Comparison of ENCODE assay signal across 27 cellular contexts in the genomic region with DNA sequence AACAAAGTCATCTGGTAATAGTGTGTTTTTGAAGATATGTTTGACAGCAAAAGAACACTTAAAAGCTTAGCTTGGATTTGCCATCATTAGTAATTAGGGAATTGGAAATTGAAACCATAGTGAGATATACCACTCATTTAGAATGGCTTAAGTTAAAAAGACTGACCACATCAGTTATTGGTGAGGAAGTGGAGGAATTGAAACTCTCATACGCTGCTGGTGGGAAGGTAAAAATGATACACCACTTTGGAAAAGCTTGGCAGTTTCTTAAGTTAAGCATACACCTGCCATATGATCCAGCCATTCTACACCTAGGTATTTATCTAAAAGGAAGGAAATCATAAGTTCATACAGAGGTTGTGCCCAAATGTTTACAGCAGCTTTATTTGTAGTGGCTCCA.
DNase-seq lines count a peak whose midpoint lies in the region; ATAC-seq and TF ChIP-seq lines count a peak whose summit lies in the region.
"Had no signal": no experiment of that assay in that cellular context is flagged by ENCODE, and none has a peak within 500 bp of the region (broad histone marks: within the 10 kb centered on the region; RNA-seq: fewer than 3 reads in every experiment).

No MANE protein-coding gene starts in this region.

- ATAC-seq in GM18870 (IDR thresholded peaks at IDR 0.05; ENCODE audit: unreplicated experiment) = peak; percentile 60
- peak; percentile 46 for ATAC-seq in HG02678 (IDR thresholded peaks at IDR 0.05; ENCODE audit: unreplicated experiment)
- ATAC-seq in IMR-90 (ENCODE audit: low read depth) = no peak
- no peak for ATAC-seq in HG02623 (IDR thresholded peaks at IDR 0.05; ENCODE audit: unreplicated experiment)
- no peak for ATAC-seq in left lung
- ATAC-seq: A549, foreskin keratinocyte, heart left ventricle, Panc1, pancreas had no signal

- in situ Hi-C loops in IMR-90 (cut with MboI; ENCODE audit: low sequenced_read_pairs) = no loop called here

- H4K91ac ChIP-seq in IMR-90 (ENCODE audit: insufficient read depth, low read depth, low read length) = no peak overlapping the region

- no peak overlapping the region for H3K18ac ChIP-seq in IMR-90 (ENCODE audit: low read depth, low read length)

- H3K27ac ChIP-seq in IMR-90 (ENCODE audit: insufficient read depth, low read length) = no peak overlapping the region
- no peak overlapping the region for H3K27ac ChIP-seq in left lung
- no peak overlapping the region for H3K27ac ChIP-seq in adrenal gland
- H3K27ac ChIP-seq: A549, esophagus muscularis mucosa, foreskin keratinocyte, pancreas, tibial artery, VCaP had no signal

- H2BK15ac ChIP-seq in IMR-90 (ENCODE audit: low read depth, low read length) = no peak overlapping the region

- no peak for TF ChIP-seq CTCF in IMR-90 (conservative IDR thresholded peaks at IDR 0.05; ENCODE audit: low read depth, low read length)
- no peak for TF ChIP-seq CTCF in left lung (IDR thresholded peaks at IDR 0.05)
- no peak for TF ChIP-seq CTCF in adrenal gland (IDR thresholded peaks at IDR 0.05)

- peaks cover 86% of the 10 kb centered on the region for H4K20me1 ChIP-seq in IMR-90 (ENCODE audit: insufficient read depth, low read length)

- no CpG with 5 or more reads among the region's 1 CpG for WGBS in IMR-90 (ENCODE audit: extremely low coverage in 2 of 2, insufficient read length in 1 of 2), 2 experiments
- 68 to 84% (median 73%) methylated on average over 1 of the region's 1 CpG for WGBS in adrenal gland, 4 donors

- TF ChIP-seq POLR2A in IMR-90 (IDR thresholded peaks at IDR 0.05; ENCODE audit: low read depth, low read length) (no peak), adrenal gland (IDR thresholded peaks at IDR 0.05) (no peak)

- H3K4me3 ChIP-seq in IMR-90 (ENCODE audit: insufficient read depth, low read depth, low read length) = no peak overlapping the region
- no peak overlapping the region for H3K4me3 ChIP-seq in left lung
- no peak overlapping the region for H3K4me3 ChIP-seq in adrenal gland
- H3K4me3 ChIP-seq: A549, esophagus muscularis mucosa, heart left ventricle, lung, pancreas, tibial artery had no signal

- H3K14ac ChIP-seq in IMR-90 (replicated peaks; ENCODE audit: low read depth, low read length) = no peak overlapping the region

- H2AFZ ChIP-seq in IMR-90 (replicated peaks; ENCODE audit: low read length, poor library complexity) = no peak overlapping the region

- no peak overlapping the region for H3K4ac ChIP-seq in IMR-90 (ENCODE audit: low read depth, low read length)

- H3K27me3 ChIP-seq in IMR-90 (ENCODE audit: control insufficient read depth, insufficient read depth, low read length) (no peaks in the 10 kb centered on the region), left lung (no peaks in the 10 kb centered on the region), adrenal gland (no peaks in the 10 kb centered on the region)
- H3K27me3 ChIP-seq: esophagus muscularis mucosa, foreskin keratinocyte, heart left ventricle, pancreas, tibial artery had no signal

- peak; percentile 12 for DNase-seq in CD1c-positive myeloid dendritic cell (ENCODE audit: extremely low spot score)
- no peak for DNase-seq in IMR-90
- DNase-seq in SHP77 treated with DMSO at 0.1 percent for 48 hours (lab: John Stamatoyannopoulos, UW) = no peak
- no peak for DNase-seq in left lung
- DNase-seq in adrenal gland = no peak
- DNase-seq: activated CD4-positive, alpha-beta T cell treated with anti-CD3 and anti-CD28 coated beads for 4 hours; activated gamma-delta T cell; DMS153; foreskin keratinocyte; heart left ventricle; kidney glomerular epithelial cell; NCI-H1092; NCI-H1694 treated with DMSO at 0.1 percent for 48 hours; NCI-H510A; nephron progenitor cell; pancreas; SHP77; small intestine; tibial artery had no signal

- H2AK5ac ChIP-seq in IMR-90 (ENCODE audit: low read depth, low read length) = no peak overlapping the region

- intact Hi-C loops in IMR-90 (cut with micrococcal nuclease) (no loop called here), left lung (cut with DNase I) (no loop called here), adrenal gland (cut with DNase I) (loop anchor here in 1 of 2 donors (10.0 kb wide), 1 partner anchor 288 kb away; no protein-coding TSS in a partner anchor)

- H3K9me3 ChIP-seq in IMR-90 (ENCODE audit: control insufficient read depth, insufficient read depth, low read length) (no peaks in the 10 kb centered on the region), left lung (no peaks in the 10 kb centered on the region), adrenal gland (replicated peaks in 1 of 3) (no peaks in the 10 kb centered on the region)
- H3K9me3 ChIP-seq: A549, esophagus muscularis mucosa, heart left ventricle, pancreas, tibial artery had no signal

- no TSS peak for BruUV-seq in IMR-90 (replicated peaks; lab: Mats Ljungman, UMichigan)

- H2BK5ac ChIP-seq in IMR-90 (ENCODE audit: low read depth, low read length, poor library complexity, severe bottlenecking) = no peak overlapping the region

- TF ChIP-seq RAD21 in IMR-90 (IDR thresholded peaks at IDR 0.05; ENCODE audit: low read length) = no peak

- no peak overlapping the region for H2BK120ac ChIP-seq in IMR-90 (ENCODE audit: low read depth, low read length)

- peaks cover 9% of the 10 kb centered on the region; the same call in 1 of the 2 replicates for H3K9me1 ChIP-seq in IMR-90 (ENCODE audit: insufficient read depth, low read length)

- CTCF ChIA-PET in IMR-90 (lab: Yijun Ruan, JAX) = no interaction called here

- dilution Hi-C loops in IMR-90 (cut with HindIII; ENCODE audit: low sequenced_read_pairs, unreplicated experiment) = no loop called here

- peaks cover 10% of the 10 kb centered on the region for H3K4me1 ChIP-seq in IMR-90 (ENCODE audit: control insufficient read depth, insufficient read depth, low read length)
- H3K4me1 ChIP-seq in left lung = peaks cover 0 to 25% of the 10 kb centered on the region in 2 donors
- H3K4me1 ChIP-seq in adrenal gland (replicated peaks in 1 of 2) = peaks cover 0 to 8% of the 10 kb centered on the region in 2 donors
- H3K4me1 ChIP-seq: A549, foreskin keratinocyte, pancreas had no signal

- H3K9ac ChIP-seq in IMR-90 (ENCODE audit: low read depth, low read length) = no peak overlapping the region

- no peak overlapping the region for H2AK9ac ChIP-seq in IMR-90 (replicated peaks; ENCODE audit: low read depth, low read length, poor library complexity)

- H3K4me2 ChIP-seq in IMR-90 (ENCODE audit: low read depth, low read length) = no peak overlapping the region
- H3K4me2 ChIP-seq: A549 had no signal

- no peak overlapping the region for H2BK20ac ChIP-seq in IMR-90 (ENCODE audit: low read depth, low read length)

- peaks cover 57 to 86% of the 10 kb centered on the region in 2 experiments for H3K79me1 ChIP-seq in IMR-90 (ENCODE audit: low read depth in 1 of 2, low read length in 2 of 2)

- H4K8ac ChIP-seq in IMR-90 (ENCODE audit: low read depth in 2 of 2, low read length in 2 of 2) = no peak overlapping the region

- H3K36me3 ChIP-seq in IMR-90 (ENCODE audit: control insufficient read depth, insufficient read depth, low read length) (peaks cover 66% of the 10 kb centered on the region), left lung (peaks cover 0 to 35% of the 10 kb centered on the region in 2 donors), adrenal gland (replicated peaks in 1 of 2) (peaks cover 0 to 31% of the 10 kb centered on the region in 2 donors)

- H4K5ac ChIP-seq in IMR-90 (ENCODE audit: low read depth, low read length) = no peak overlapping the region

- H3K56ac ChIP-seq in IMR-90 (ENCODE audit: extremely low read depth, insufficient read depth, low read length) = no peak overlapping the region

- peak overlapping the region; percentile 13; the same call in 1 of the 2 replicates for H3K23ac ChIP-seq in IMR-90 (ENCODE audit: low read depth, low read length)

- POLR2A ChIA-PET in IMR-90 (lab: Charles Lee; ENCODE audit: unreplicated experiment) = no interaction called here

TF ChIP-seq in IMR-90, 13 proteins besides CTCF, POLR2A, EP300 and RAD21:
- TF ChIP-seq, protein P1, sequence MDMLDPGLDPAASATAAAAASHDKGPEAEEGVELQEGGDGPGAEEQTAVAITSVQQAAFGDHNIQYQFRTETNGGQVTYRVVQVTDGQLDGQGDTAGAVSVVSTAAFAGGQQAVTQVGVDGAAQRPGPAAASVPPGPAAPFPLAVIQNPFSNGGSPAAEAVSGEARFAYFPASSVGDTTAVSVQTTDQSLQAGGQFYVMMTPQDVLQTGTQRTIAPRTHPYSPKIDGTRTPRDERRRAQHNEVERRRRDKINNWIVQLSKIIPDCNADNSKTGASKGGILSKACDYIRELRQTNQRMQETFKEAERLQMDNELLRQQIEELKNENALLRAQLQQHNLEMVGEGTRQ (IDR thresholded peaks at IDR 0.05; ENCODE audit: low read depth, low read length) = no peak
- TF ChIP-seq SMC3 (IDR thresholded peaks at IDR 0.05; ENCODE audit: low read depth, low read length) (no peak), CEBPB (IDR thresholded peaks at IDR 0.05; ENCODE audit: low read depth, low read length) (no peak)

Comparison
In these comparisons a context has a peak if more than half of its experiments do, and no peak if none do; other contexts are left out.
1. ATAC-seq: peak in GM18870 (single experiment) and HG02678 (single experiment); none in IMR-90 (single experiment), HG02623 (single experiment) and left lung (single experiment).